1 cellular context compared by ENCODE assay signal in genomic region chr3:13031621-13032020, GRCh38.
TF ChIP-seq lines count a peak whose summit lies in the region.

No MANE protein-coding gene starts in this region.

TF ChIP-seq in GM23338, 12 proteins besides CTCF, POLR2A, EP300 and RAD21 (continued from another document):
- TF ChIP-seq, protein P1, sequence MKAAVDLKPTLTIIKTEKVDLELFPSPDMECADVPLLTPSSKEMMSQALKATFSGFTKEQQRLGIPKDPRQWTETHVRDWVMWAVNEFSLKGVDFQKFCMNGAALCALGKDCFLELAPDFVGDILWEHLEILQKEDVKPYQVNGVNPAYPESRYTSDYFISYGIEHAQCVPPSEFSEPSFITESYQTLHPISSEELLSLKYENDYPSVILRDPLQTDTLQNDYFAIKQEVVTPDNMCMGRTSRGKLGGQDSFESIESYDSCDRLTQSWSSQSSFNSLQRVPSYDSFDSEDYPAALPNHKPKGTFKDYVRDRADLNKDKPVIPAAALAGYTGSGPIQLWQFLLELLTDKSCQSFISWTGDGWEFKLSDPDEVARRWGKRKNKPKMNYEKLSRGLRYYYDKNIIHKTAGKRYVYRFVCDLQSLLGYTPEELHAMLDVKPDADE (IDR thresholded peaks at IDR 0.05), result no peak
- TF ChIP-seq ZNF114 (CRISPR knock-in tag; IDR thresholded peaks at IDR 0.05), result no peak
- no peak for TF ChIP-seq REST (IDR thresholded peaks at IDR 0.05; ENCODE audit: unreplicated experiment)
- no peak for TF ChIP-seq ZNF331 (CRISPR knock-in tag; IDR thresholded peaks at IDR 0.05; ENCODE audit: low read depth)
- no peak for TF ChIP-seq CREB1 (CRISPR knock-in tag; IDR thresholded peaks at IDR 0.05; ENCODE audit: low read depth)
TF ChIP-seq in GM23338: peak in this region for 0.
